ENCODE assay signal across 9 cellular contexts in genomic region chr14:73283592-73284379, GRCh38. TPM values are rescaled to one million over a fixed set of nuclear protein-coding genes. Genes with fewer than 3 reads are reported as not detected.
DNase-seq lines count a peak whose midpoint lies in the region; TF ChIP-seq lines count a peak whose summit lies in the region.
"Had no signal": no experiment of that assay in that cellular context is flagged by ENCODE, and none has a peak within 500 bp of the region (broad histone marks: within the 10 kb centered on the region; RNA-seq: fewer than 3 reads in every experiment).

No MANE protein-coding gene starts in this region.

- BruUV-seq in OCI-LY7 (replicated peaks; lab: Mats Ljungman, UMichigan), result no TSS peak

- intact Hi-C loops in OCI-LY7 (cut with micrococcal nuclease; ENCODE audit: unreplicated experiment), result loop anchor here (5.0 kb wide), 1 partner anchor 111 kb away; no protein-coding TSS in a partner anchor

- no peaks in the 10 kb centered on the region for H3K79me2 ChIP-seq in OCI-LY7 (ENCODE audit: insufficient read depth, low read depth, low read length)

- no peak overlapping the region for H3K27ac ChIP-seq in OCI-LY7 (ENCODE audit: low read depth, low read length, poor library complexity, severe bottlenecking)

- peaks cover 18% of the 10 kb centered on the region for H3K36me3 Mint-ChIP-seq in HFFc6 (ENCODE audit: low read depth)

- no peaks in the 10 kb centered on the region; the same call in none of the 2 replicates for H3K27me3 Mint-ChIP-seq in HFFc6 (ENCODE audit: insufficient read depth)
- H3K27me3 Mint-ChIP-seq: activated CD4-positive, alpha-beta T cell treated with anti-CD3 and anti-CD28 coated beads, Interleukin-2, amount 10 ng/mL, durations not matched to agents 7 days and 5 days had no signal

- H3K9me3 ChIP-seq in OCI-LY7 (ENCODE audit: low read length), result no peaks in the 10 kb centered on the region

- H3K4me3 ChIP-seq in OCI-LY7 (ENCODE audit: low read depth, low read length, poor library complexity, severe bottlenecking) (no peak overlapping the region), fibroblast of villous mesenchyme (ENCODE audit: low read depth, low read length) (no peak overlapping the region), retinal pigment epithelial cell (ENCODE audit: low read length) (no peak overlapping the region)

- no peaks in the 10 kb centered on the region for H3K9me2 ChIP-seq in OCI-LY7 (ENCODE audit: insufficient read depth, low read length)

- CTCF ChIA-PET in OCI-LY7 (lab: Charles Lee; ENCODE audit: unreplicated experiment), result no interaction called here

- no peaks in the 10 kb centered on the region for H4K20me1 ChIP-seq in OCI-LY7 (ENCODE audit: insufficient read depth, low read length)

- peaks cover 16% of the 10 kb centered on the region for H3K4me1 Mint-ChIP-seq in HFFc6 (ENCODE audit: low read depth)

- no peaks in the 10 kb centered on the region for H3K4me1 ChIP-seq in OCI-LY7 (ENCODE audit: insufficient read depth, low read length, poor library complexity, severe bottlenecking)

- POLR2A ChIA-PET in OCI-LY7 (lab: Charles Lee), result interaction anchor here (0.7 kb wide), 1 partner anchor 147 kb away, joined by 3 read pairs; no protein-coding TSS in a partner anchor

- TF ChIP-seq CTCF in HFFc6 (IDR thresholded peaks at IDR 0.05) (peak; percentile 27; the same call in 1 of the 2 replicates), OCI-LY7 (conservative IDR thresholded peaks at IDR 0.05; ENCODE audit: low read length) (0 out of 2 replicates have a peak, but pooled peaks have one; percentile 35), fibroblast of villous mesenchyme (IDR thresholded peaks at IDR 0.05; ENCODE audit: insufficient read depth, low read depth, low read length) (peak; percentile 24), retinal pigment epithelial cell (conservative IDR thresholded peaks at IDR 0.05; ENCODE audit: low read depth, low read length) (peak; percentile 38)

- H2AFZ ChIP-seq in OCI-LY7 (ENCODE audit: low read length), result no peak overlapping the region

- DNase-seq in HFFc6, result peak; percentile 10
- DNase-seq in OCI-LY7 (ENCODE audit: low spot score), result no peak
- peak; percentile 34 for DNase-seq in fibroblast of villous mesenchyme (ENCODE audit: low read depth)
- no peak for DNase-seq in retinal pigment epithelial cell (ENCODE audit: low read depth)
- DNase-seq in iPS-NIHi11 (ENCODE audit: low spot score), result no peak
- DNase-seq in NOMO-1 treated with dmso at 0.1 percent for 144 hours (lab: John Stamatoyannopoulos, UW; ENCODE audit: unreplicated experiment), result no peak
- DNase-seq in HuH-7.5 (ENCODE audit: low spot score), result no peak
- DNase-seq: activated CD4-positive, alpha-beta T cell treated with anti-CD3 and anti-CD28 coated beads, Interleukin-2, amount 10 ng/mL, durations not matched to agents 7 days and 5 days; stimulated activated naive CD8-positive, alpha-beta T cell treated with anti-CD3 and anti-CD28 coated beads, Interleukin-15, Interleukin-2, amounts not matched to agents 100 U/mL and 50 U/mL, for 24 hours had no signal

- no peaks in the 10 kb centered on the region for H3K9me3 Mint-ChIP-seq in HFFc6
- H3K9me3 Mint-ChIP-seq: activated CD4-positive, alpha-beta T cell treated with anti-CD3 and anti-CD28 coated beads, Interleukin-2, amount 10 ng/mL, durations not matched to agents 7 days and 5 days had no signal

- H3K36me3 ChIP-seq in OCI-LY7 (ENCODE audit: insufficient read depth, low read length), result peaks cover 46% of the 10 kb centered on the region; the same call in 1 of the 2 replicates

- H3K4me2 ChIP-seq in OCI-LY7 (ENCODE audit: low read length), result no peak overlapping the region

- H3K4me3 Mint-ChIP-seq in HFFc6, result no peak overlapping the region
- H3K4me3 Mint-ChIP-seq: activated CD4-positive, alpha-beta T cell treated with anti-CD3 and anti-CD28 coated beads, Interleukin-2, amount 10 ng/mL, durations not matched to agents 7 days and 5 days had no signal

- H3K27ac Mint-ChIP-seq in HFFc6, result peak overlapping the region; percentile 1
- H3K27ac Mint-ChIP-seq: activated CD4-positive, alpha-beta T cell treated with anti-CD3 and anti-CD28 coated beads, Interleukin-2, amount 10 ng/mL, durations not matched to agents 7 days and 5 days had no signal

RNA-seq across cellular contexts. Expression of gene PAPLN, which starts 46.5 kb away (rescaled TPM):
- 1 to 10 TPM; 1.5 to 3.0 (median 2.3) TPM for total RNA-seq in HFFc6 (2021; fragmentation: NEBNext Ultra II Directional; extraction: Animal tissue kit (Norgen Biotek cat#: 25700))
- total RNA-seq in OCI-LY7 (2014; rRNA removed; shearing (Covaris generic)), result 2.8 and 4.0 TPM in 2 replicates
- total RNA-seq in OCI-LY7 (2022) (7.9 and 9.0 TPM in 2 replicates), fibroblast of villous mesenchyme (1.6 and 4.3 TPM in 2 replicates)

Comparison
In these comparisons a context has a peak if more than half of its experiments do, and no peak if none do; other contexts are left out.
1. DNase-seq: peak in HFFc6 (single experiment) and fibroblast of villous mesenchyme (single experiment); none in OCI-LY7 (single experiment), retinal pigment epithelial cell (single experiment), iPS-NIHi11 (single experiment), NOMO-1 treated with dmso at 0.1 percent for 144 hours (single experiment) and HuH-7.5 (single experiment).
2. Peak in every context shown above with its lines, with median percentiles within 50 percentile points of each other: CTCF ChIP-seq.